28 cellular contexts compared by ENCODE assay signal in the genomic region with DNA sequence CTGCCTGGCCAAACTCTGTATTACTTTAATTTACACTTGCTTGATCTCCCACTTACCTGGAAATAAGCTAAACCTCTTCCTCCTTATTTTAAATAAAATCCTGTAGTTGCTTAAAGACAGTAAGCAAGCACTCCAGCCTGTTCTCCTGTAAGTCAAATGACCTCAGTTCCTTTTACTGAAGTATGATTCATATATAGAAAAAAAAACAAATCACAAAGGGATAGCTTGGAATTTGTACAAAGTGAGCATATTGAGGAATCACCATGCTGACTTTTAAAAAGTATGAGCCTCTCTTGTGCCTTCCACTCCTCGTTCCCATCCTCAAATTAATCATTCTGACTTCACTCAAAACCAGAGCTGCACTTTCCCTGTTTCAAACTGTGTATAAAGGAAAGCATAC. TPM values are rescaled to one million over a fixed set of nuclear protein-coding genes. Genes with fewer than 3 reads are reported as not detected.
"Had no signal": no experiment of that assay in that cellular context is flagged by ENCODE, and none has a peak within 500 bp of the region (broad histone marks: within the 10 kb centered on the region; RNA-seq: fewer than 3 reads in every experiment).

No MANE protein-coding gene starts in this region.

- H3K4me3 ChIP-seq: body of pancreas, esophagus squamous epithelium, heart right ventricle, pancreas, psoas muscle, right atrium auricular region, skin epidermis, suprapubic skin, tibial nerve had no signal

- H3K27me3 Mint-ChIP-seq: activated CD4-positive, alpha-beta memory T cell treated with anti-CD3 and anti-CD28 coated beads for 36 hours; effector memory CD8-positive, alpha-beta T cell had no signal

- H3K9me3 Mint-ChIP-seq: activated CD4-positive, alpha-beta memory T cell treated with anti-CD3 and anti-CD28 coated beads for 36 hours; activated naive CD8-positive, alpha-beta T cell treated with anti-CD3 and anti-CD28 coated beads for 36 hours; effector memory CD8-positive, alpha-beta T cell had no signal

- H3K4me3 Mint-ChIP-seq: activated CD4-positive, alpha-beta memory T cell treated with anti-CD3 and anti-CD28 coated beads for 36 hours; activated naive CD8-positive, alpha-beta T cell treated with anti-CD3 and anti-CD28 coated beads for 36 hours; effector memory CD8-positive, alpha-beta T cell; memory B cell; nephron; stimulated activated naive CD8-positive, alpha-beta T cell treated with anti-CD3 and anti-CD28 coated beads, Interleukin-15, amount 100 ng/mL, for 72 hours had no signal

- H3K4me1 Mint-ChIP-seq: activated naive CD8-positive, alpha-beta T cell treated with anti-CD3 and anti-CD28 coated beads for 36 hours; memory B cell; stimulated activated naive CD8-positive, alpha-beta T cell treated with anti-CD3 and anti-CD28 coated beads, Interleukin-15, amount 100 ng/mL, for 72 hours had no signal

- H3K27ac ChIP-seq: body of pancreas, esophagus squamous epithelium, heart right ventricle, neutrophil, pancreas, psoas muscle, right atrium auricular region, skin epidermis, suprapubic skin, tibial nerve had no signal

- H3K4me1 ChIP-seq: body of pancreas, esophagus squamous epithelium, pancreas, psoas muscle, right atrium auricular region, suprapubic skin, tibial nerve had no signal

- H3K27ac Mint-ChIP-seq: activated CD4-positive, alpha-beta memory T cell treated with anti-CD3 and anti-CD28 coated beads for 36 hours; activated naive CD8-positive, alpha-beta T cell treated with anti-CD3 and anti-CD28 coated beads for 36 hours; effector memory CD8-positive, alpha-beta T cell; memory B cell; stimulated activated naive CD8-positive, alpha-beta T cell treated with anti-CD3 and anti-CD28 coated beads, Interleukin-15, amount 100 ng/mL, for 72 hours had no signal

- H3K36me3 ChIP-seq: esophagus squamous epithelium, heart right ventricle, neutrophil, pancreas, right atrium auricular region, suprapubic skin, tibial nerve had no signal

- H3K9me3 ChIP-seq: body of pancreas, esophagus squamous epithelium, heart right ventricle, neutrophil, pancreas, psoas muscle, right atrium auricular region, suprapubic skin, tibial nerve had no signal

- H3K36me3 Mint-ChIP-seq: activated CD4-positive, alpha-beta memory T cell treated with anti-CD3 and anti-CD28 coated beads for 36 hours; activated naive CD8-positive, alpha-beta T cell treated with anti-CD3 and anti-CD28 coated beads for 36 hours; memory B cell had no signal

- H3K27me3 ChIP-seq: body of pancreas, neutrophil, pancreas, right atrium auricular region, suprapubic skin, tibial nerve had no signal

- DNase-seq: activated CD4-positive, alpha-beta memory T cell treated with anti-CD3 and anti-CD28 coated beads for 36 hours; activated CD4-positive, alpha-beta T cell treated with anti-CD3 and anti-CD28 coated beads for 48 hours; activated naive CD4-positive, alpha-beta T cell treated with Interleukin-2 at 50 U/mL for 16 hours; activated naive CD8-positive, alpha-beta T cell treated with anti-CD3 and anti-CD28 coated beads for 36 hours; activated T-cell treated with anti-CD3 and anti-CD28 coated beads, Interleukin-2, amount 50 U/mL, for 48 hours; amniotic stem cell; body of pancreas; caudate nucleus; effector memory CD8-positive, alpha-beta T cell; esophagus squamous epithelium; heart right ventricle; left colon; pancreas; psoas muscle; stimulated activated CD4-positive, alpha-beta T cell treated with anti-CD3 and anti-CD28 coated beads, Interleukin-1b, Interleukin-23, amount 100 ng/mL, for 48 hours; stimulated activated naive CD8-positive, alpha-beta T cell treated with anti-CD3 and anti-CD28 coated beads, Interleukin-15, amount 100 ng/mL, for 72 hours had no signal

RNA-seq across cellular contexts. Expression of a gene that starts 52.0 kb away (rescaled TPM):
- total RNA-seq: activated CD4-positive, alpha-beta memory T cell treated with anti-CD3 and anti-CD28 coated beads for 36 hours; activated naive CD8-positive, alpha-beta T cell treated with anti-CD3 and anti-CD28 coated beads for 36 hours; body of pancreas; dermis microvascular lymphatic vessel endothelial cell; mononuclear cell; T-helper 2 cell treated with Interferon-gamma antibody and Interleukin-4, amounts not matched to agents 100 ng/mL and 5 ng/mL, for 36 hours; tibial nerve had no signal
- polyA plus RNA-seq: keratinocyte, pancreas, urinary bladder had no signal
